Comparison of ENCODE assay signal across 9 cellular contexts in the genomic region with DNA sequence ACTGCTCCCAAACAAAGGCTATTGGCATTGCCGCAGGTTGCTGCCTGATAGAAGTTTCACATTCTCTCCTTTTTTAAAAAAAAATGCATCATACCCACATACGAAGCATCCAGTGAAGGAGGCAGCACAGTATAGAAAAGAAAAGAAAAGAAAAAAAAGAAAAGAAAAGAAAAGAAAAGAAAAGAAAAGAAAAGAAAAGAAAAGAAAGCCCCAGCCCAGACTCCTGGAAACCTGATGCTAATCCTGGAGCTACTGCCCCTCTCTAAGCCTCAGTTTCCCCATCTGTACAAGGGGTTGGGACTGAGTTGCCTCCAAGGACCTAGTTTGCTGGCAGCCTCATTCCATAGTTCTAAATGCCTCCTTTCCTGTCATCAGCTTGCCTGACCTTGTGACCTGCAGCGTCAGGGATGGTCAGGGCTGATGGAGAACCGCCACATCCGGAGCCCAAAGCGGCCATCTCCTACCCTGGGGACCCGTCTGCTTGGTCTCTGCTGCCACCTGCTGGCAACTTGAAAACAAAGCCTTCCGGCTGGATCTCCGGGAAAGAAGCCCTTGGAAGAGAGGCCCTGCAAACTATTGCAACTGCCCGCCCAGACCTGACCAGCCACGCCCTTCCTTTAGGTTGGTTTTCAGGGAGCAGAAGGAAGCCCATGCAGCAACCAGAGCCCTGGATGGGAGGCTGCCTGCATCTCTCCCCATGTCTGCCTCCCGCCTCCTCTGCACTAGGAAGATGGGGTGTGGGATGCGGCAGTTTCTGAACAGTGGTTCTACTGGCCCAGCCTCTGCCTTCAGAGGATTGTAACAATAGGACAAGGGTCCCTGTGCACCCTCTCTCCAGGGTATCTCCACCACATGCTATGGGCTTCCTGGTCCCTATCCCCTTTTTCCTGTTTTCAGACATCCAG. TPM values are rescaled to one million over a fixed set of nuclear protein-coding genes. Genes with fewer than 3 reads are reported as not detected.
A peak's percentile ranks its signal among the peaks of the same experiment; 100 is the strongest.
DNase-seq lines count a peak whose midpoint lies in the region; ATAC-seq and TF ChIP-seq lines count a peak whose summit lies in the region.
"Had no signal": no experiment of that assay in that cellular context is flagged by ENCODE, and none has a peak within 500 bp of the region (broad histone marks: within the 10 kb centered on the region; RNA-seq: fewer than 3 reads in every experiment).

No MANE protein-coding gene starts in this region.

- no peaks in the 10 kb centered on the region for H3K79me2 ChIP-seq in Loucy (ENCODE audit: insufficient read depth, low read length)
- H3K79me2 ChIP-seq in SK-N-SH (ENCODE audit: insufficient read depth) = no peaks in the 10 kb centered on the region

- no peaks in the 10 kb centered on the region for H3F3A ChIP-seq in Loucy (ENCODE audit: low read depth)
- no peaks in the 10 kb centered on the region for H3F3A ChIP-seq in SK-N-SH (replicated peaks; ENCODE audit: insufficient read depth)

- 4% methylated on average over 11 of the region's 13 CpGs for WGBS in SK-N-SH (ENCODE audit: low lambda C conversion rate)

- no peaks in the 10 kb centered on the region for H3K36me3 ChIP-seq in Loucy (ENCODE audit: insufficient read depth, low read length)
- H3K36me3 ChIP-seq in SK-N-SH (replicated peaks in 1 of 2; ENCODE audit: control insufficient read depth in 1 of 2, insufficient read depth in 2 of 2, low read length in 1 of 2) = no peaks in the 10 kb centered on the region

- H3K9ac ChIP-seq in Loucy (ENCODE audit: low read depth, low read length, poor library complexity, severe bottlenecking) (no peak overlapping the region), SK-N-SH (no peak overlapping the region)

- H3K27me3 ChIP-seq in Loucy (ENCODE audit: insufficient read depth, low read length, poor library complexity, severe bottlenecking) (no peaks in the 10 kb centered on the region), SK-N-SH (ENCODE audit: insufficient read depth) (peaks cover 55% of the 10 kb centered on the region)

- peak; percentile 93 for TF ChIP-seq RAD21 in SK-N-SH (IDR thresholded peaks at IDR 0.05; ENCODE audit: low read length)

- H4K20me1 ChIP-seq in Loucy (ENCODE audit: insufficient read depth, low read length, poor library complexity, severe bottlenecking) (no peaks in the 10 kb centered on the region), SK-N-SH (ENCODE audit: insufficient read depth) (no peaks in the 10 kb centered on the region)

- H3K4me1 ChIP-seq in Loucy (ENCODE audit: insufficient read depth, low read length, poor library complexity, severe bottlenecking) (peaks cover 4% of the 10 kb centered on the region), SK-N-SH (ENCODE audit: control insufficient read depth in 1 of 2, insufficient read depth in 2 of 2, low read depth in 1 of 2, low read length in 1 of 2) (no peaks in the 10 kb centered on the region)

- no peak for ATAC-seq in HG03342 (IDR thresholded peaks at IDR 0.05; ENCODE audit: unreplicated experiment)

- H2AFZ ChIP-seq in Loucy (ENCODE audit: low read length) (peak overlapping the region; percentile 59; the same call in 1 of the 2 replicates), SK-N-SH (ENCODE audit: low read depth) (no peak overlapping the region)

- intact Hi-C loops in posterior cingulate gyrus (cut with DNase I) = loop anchor here (1.0 to 5.0 kb wide), 2 partner anchors 715 to 835 kb away; no protein-coding TSS in a partner anchor

- DNase-seq in DMS79 (lab: John Stamatoyannopoulos, UW) (peak; percentile 48), SK-N-SH (peak; percentile 89), glomerular visceral epithelial cell (ENCODE audit: extremely low spot score) (peak; percentile 83), posterior cingulate gyrus (peak; percentile 72 to 97 (median 88)), ureter (ENCODE audit: low spot score) (peak; percentile 86)
- peak; percentile 71 for DNase-seq in activated naive CD4-positive, alpha-beta T cell treated with Interleukin-2 at 50 U/mL for 16 hours

- H3K9me2 ChIP-seq in Loucy (replicated peaks; ENCODE audit: low read depth, low read length) (no peaks in the 10 kb centered on the region), SK-N-SH (no peaks in the 10 kb centered on the region)

- H3K4me2 ChIP-seq in Loucy (ENCODE audit: low read depth, low read length, poor library complexity, severe bottlenecking) = no peak overlapping the region
- H3K4me2 ChIP-seq in SK-N-SH = no peak overlapping the region

- H3K9me3 ChIP-seq in Loucy (ENCODE audit: insufficient read depth, low read depth, low read length) = no peaks in the 10 kb centered on the region
- H3K9me3 ChIP-seq in SK-N-SH = no peaks in the 10 kb centered on the region

- TF ChIP-seq CTCF in Loucy (conservative IDR thresholded peaks at IDR 0.05; ENCODE audit: low read length) (peak; percentile 85), SK-N-SH (IDR thresholded peaks at IDR 0.05) (peak; percentile 84)

- no peak for TF ChIP-seq EP300 in SK-N-SH (IDR thresholded peaks at IDR 0.05; ENCODE audit: borderline replicate concordance in 1 of 2, low read depth in 1 of 2, low read length in 1 of 2)

- H3K4me3 ChIP-seq in Loucy (ENCODE audit: low read length, poor library complexity, severe bottlenecking) (no peak overlapping the region), SK-N-SH (ENCODE audit: low read depth in 2 of 2, low read length in 1 of 2) (no peak overlapping the region; a peak in 1 of 4 replicates)

- CTCF ChIA-PET in SK-N-SH (lab: Yijun Ruan, JAX) = interaction anchor here (0.6 to 3.1 kb wide), 32 partner anchors 8 to 922 kb away, joined by 3 to 14 read pairs (median 4); a partner anchor contains a TSS

- H3K27ac ChIP-seq in SK-N-SH (ENCODE audit: low read depth in 2 of 2, low read length in 1 of 2) = no peak overlapping the region

- POLR2A ChIA-PET in SK-N-SH (lab: Yijun Ruan, JAX) = interaction anchor here (0.6 kb wide), 1 partner anchor 922 kb away, joined by 3 read pairs; no protein-coding TSS in a partner anchor

TF ChIP-seq in SK-N-SH, 30 proteins besides CTCF, POLR2A, EP300 and RAD21:
- TF ChIP-seq MXI1 (IDR thresholded peaks at IDR 0.05; ENCODE audit: low read depth, low read length) (no peak), EZH2phosphoT487 (IDR thresholded peaks at IDR 0.05; ENCODE audit: borderline replicate concordance, low read depth) (no peak), GATA2 (CRISPR knock-in tag; IDR thresholded peaks at IDR 0.05) (no peak), GABPA (IDR thresholded peaks at IDR 0.05; ENCODE audit: low read depth) (no peak), NRF1 (IDR thresholded peaks at IDR 0.05; ENCODE audit: low read depth, low read length) (no peak), SIN3A (IDR thresholded peaks at IDR 0.05; ENCODE audit: borderline replicate concordance, low read depth, low read length) (no peak), SMC3 (IDR thresholded peaks at IDR 0.05; ENCODE audit: low read depth, low read length) (peak; percentile 92), RFX5 (IDR thresholded peaks at IDR 0.05; ENCODE audit: low read length) (no peak), FOSL2 (IDR thresholded peaks at IDR 0.05; ENCODE audit: borderline replicate concordance, low read depth) (no peak), MEF2A (IDR thresholded peaks at IDR 0.05; ENCODE audit: borderline replicate concordance, low read depth) (no peak), RCOR1 (IDR thresholded peaks at IDR 0.05; ENCODE audit: low read length) (no peak), YY1 (IDR thresholded peaks at IDR 0.05; ENCODE audit: low read depth) (peak; percentile 45; the same call in 1 of the 2 replicates), FOXM1 (IDR thresholded peaks at IDR 0.05; ENCODE audit: low read depth) (no peak), TEAD4 (IDR thresholded peaks at IDR 0.05; ENCODE audit: borderline replicate concordance, insufficient read depth) (no peak), JUND (IDR thresholded peaks at IDR 0.05) (no peak)
- TF ChIP-seq, protein P1, sequence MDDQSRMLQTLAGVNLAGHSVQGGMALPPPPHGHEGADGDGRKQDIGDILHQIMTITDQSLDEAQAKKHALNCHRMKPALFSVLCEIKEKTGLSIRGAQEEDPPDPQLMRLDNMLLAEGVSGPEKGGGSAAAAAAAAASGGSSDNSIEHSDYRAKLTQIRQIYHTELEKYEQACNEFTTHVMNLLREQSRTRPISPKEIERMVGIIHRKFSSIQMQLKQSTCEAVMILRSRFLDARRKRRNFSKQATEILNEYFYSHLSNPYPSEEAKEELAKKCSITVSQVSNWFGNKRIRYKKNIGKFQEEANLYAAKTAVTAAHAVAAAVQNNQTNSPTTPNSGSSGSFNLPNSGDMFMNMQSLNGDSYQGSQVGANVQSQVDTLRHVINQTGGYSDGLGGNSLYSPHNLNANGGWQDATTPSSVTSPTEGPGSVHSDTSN (IDR thresholded peaks at IDR 0.05) = no peak
- TF ChIP-seq, protein P2, sequence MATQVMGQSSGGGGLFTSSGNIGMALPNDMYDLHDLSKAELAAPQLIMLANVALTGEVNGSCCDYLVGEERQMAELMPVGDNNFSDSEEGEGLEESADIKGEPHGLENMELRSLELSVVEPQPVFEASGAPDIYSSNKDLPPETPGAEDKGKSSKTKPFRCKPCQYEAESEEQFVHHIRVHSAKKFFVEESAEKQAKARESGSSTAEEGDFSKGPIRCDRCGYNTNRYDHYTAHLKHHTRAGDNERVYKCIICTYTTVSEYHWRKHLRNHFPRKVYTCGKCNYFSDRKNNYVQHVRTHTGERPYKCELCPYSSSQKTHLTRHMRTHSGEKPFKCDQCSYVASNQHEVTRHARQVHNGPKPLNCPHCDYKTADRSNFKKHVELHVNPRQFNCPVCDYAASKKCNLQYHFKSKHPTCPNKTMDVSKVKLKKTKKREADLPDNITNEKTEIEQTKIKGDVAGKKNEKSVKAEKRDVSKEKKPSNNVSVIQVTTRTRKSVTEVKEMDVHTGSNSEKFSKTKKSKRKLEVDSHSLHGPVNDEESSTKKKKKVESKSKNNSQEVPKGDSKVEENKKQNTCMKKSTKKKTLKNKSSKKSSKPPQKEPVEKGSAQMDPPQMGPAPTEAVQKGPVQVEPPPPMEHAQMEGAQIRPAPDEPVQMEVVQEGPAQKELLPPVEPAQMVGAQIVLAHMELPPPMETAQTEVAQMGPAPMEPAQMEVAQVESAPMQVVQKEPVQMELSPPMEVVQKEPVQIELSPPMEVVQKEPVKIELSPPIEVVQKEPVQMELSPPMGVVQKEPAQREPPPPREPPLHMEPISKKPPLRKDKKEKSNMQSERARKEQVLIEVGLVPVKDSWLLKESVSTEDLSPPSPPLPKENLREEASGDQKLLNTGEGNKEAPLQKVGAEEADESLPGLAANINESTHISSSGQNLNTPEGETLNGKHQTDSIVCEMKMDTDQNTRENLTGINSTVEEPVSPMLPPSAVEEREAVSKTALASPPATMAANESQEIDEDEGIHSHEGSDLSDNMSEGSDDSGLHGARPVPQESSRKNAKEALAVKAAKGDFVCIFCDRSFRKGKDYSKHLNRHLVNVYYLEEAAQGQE (IDR thresholded peaks at IDR 0.05; ENCODE audit: low read depth, low read length) = no peak

RNA-seq across cellular contexts. Expression of a gene that starts 13.0 kb away (rescaled TPM):
- polyA plus RNA-seq in SK-N-SH (2012; rRNA removed) = not detected in 2 replicates
- not detected in 2 replicates for polyA plus RNA-seq in SK-N-SH (2012; cell fraction: cytosol; rRNA removed)
- not detected in 2 replicates for polyA plus RNA-seq in SK-N-SH (2012; cell fraction: nucleus; rRNA removed)
- not detected for total RNA-seq in ureter
- polyA plus RNA-seq: adipose tissue had no signal

RNA-seq across cellular contexts. Expression of a gene that starts 22.3 kb away (rescaled TPM):
- 17.2 and 19.6 TPM in 2 replicates for polyA plus RNA-seq in SK-N-SH (2012; rRNA removed)
- polyA plus RNA-seq in SK-N-SH (2012; cell fraction: cytosol; rRNA removed) = 10.4 and 14.2 TPM in 2 replicates
- 15.5 and 18.9 TPM in 2 replicates for polyA plus RNA-seq in SK-N-SH (2012; cell fraction: nucleus; rRNA removed)
- total RNA-seq in ureter = 0.42 TPM
